In the genomic region with DNA sequence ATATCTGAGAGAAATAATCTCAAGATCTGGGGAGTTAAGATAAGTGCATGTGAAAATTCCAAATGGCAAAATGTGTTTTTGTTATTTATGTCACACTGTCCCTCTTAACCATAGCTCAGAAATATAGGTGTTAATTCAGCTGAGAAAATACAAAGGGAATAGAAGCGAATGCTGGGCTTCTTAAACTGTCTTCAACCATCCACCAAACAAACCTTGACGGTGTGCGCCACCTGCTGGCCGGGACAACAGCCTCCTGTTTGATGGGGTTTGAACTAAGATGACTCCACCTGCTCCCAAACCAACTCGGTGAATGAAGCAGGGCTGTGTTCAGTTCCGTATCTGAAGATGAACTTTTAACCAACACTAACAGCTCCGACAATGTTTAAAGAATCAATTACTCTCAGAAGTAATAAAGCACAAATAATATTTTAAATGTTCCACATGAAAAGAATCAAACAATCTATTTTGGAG, we compare ENCODE assay signal across 9 cellular contexts. TPM values are rescaled to one million over a fixed set of nuclear protein-coding genes. Genes with fewer than 3 reads are reported as not detected.
DNase-seq lines count a peak whose midpoint lies in the region; ATAC-seq and TF ChIP-seq lines count a peak whose summit lies in the region.
"Not testable (repeated sequence)": the region's sequence is repeated elsewhere in the genome, so short reads cannot be mapped to it uniquely, and the experiment has no call there.
"Had no signal": no experiment of that assay in that cellular context is flagged by ENCODE, and none has a peak within 500 bp of the region (broad histone marks: within the 10 kb centered on the region; RNA-seq: fewer than 3 reads in every experiment).

No MANE protein-coding gene starts in this region.

- not testable (repeated sequence) for H3K27ac Mint-ChIP-seq in naive thymus-derived CD4-positive, alpha-beta T cell

- H3K27me3 Mint-ChIP-seq in naive thymus-derived CD4-positive, alpha-beta T cell, result not testable (repeated sequence)

- H3K9ac ChIP-seq in PC-3 (ENCODE audit: low read length), result not testable (repeated sequence)

- H3F3A ChIP-seq in PC-3 (ENCODE audit: low read length, unreplicated experiment), result not testable (repeated sequence)

- not testable (repeated sequence) for H3K9me2 ChIP-seq in PC-3 (replicated peaks; ENCODE audit: low read length)

- POLR2A ChIA-PET in PC-3 (lab: Charles Lee; ENCODE audit: unreplicated experiment); naive thymus-derived CD4-positive, alpha-beta T cell (lab: Charles Lee): not testable (repeated sequence)

- H3K9me3 ChIP-seq in PC-3 (ENCODE audit: low read length); gastroesophageal sphincter; naive thymus-derived CD4-positive, alpha-beta T cell (ENCODE audit: control insufficient read depth in 2 of 3, low read length in 3 of 3); thyroid gland: not testable (repeated sequence)

- H2AFZ ChIP-seq in PC-3 (ENCODE audit: low read length), result not testable (repeated sequence)

- not testable (repeated sequence) for H3K4me2 ChIP-seq in PC-3 (ENCODE audit: low read length)

- intact Hi-C loops in PC-3 (cut with micrococcal nuclease); thyroid gland (cut with DNase I): not testable (repeated sequence)
- intact Hi-C loops in naive thymus-derived CD4-positive, alpha-beta T cell (cut with micrococcal nuclease), result loop anchor here in 1 of 2 donors (5.0 kb wide), 1 partner anchor 595 kb away; no protein-coding TSS in a partner anchor

- not testable (repeated sequence) for H3K79me2 ChIP-seq in PC-3 (ENCODE audit: low read length)

- not testable (repeated sequence) for H3K9me3 Mint-ChIP-seq in naive thymus-derived CD4-positive, alpha-beta T cell

- DNase-seq in PC-3; astrocyte of the cerebellum (ENCODE audit: low read depth); naive thymus-derived CD4-positive, alpha-beta T cell; thyroid gland: not testable (repeated sequence)

- not testable (repeated sequence) for H3K4me3 Mint-ChIP-seq in naive thymus-derived CD4-positive, alpha-beta T cell

- TF ChIP-seq CTCF in GM12872 (IDR thresholded peaks at IDR 0.05; ENCODE audit: insufficient read depth, low read depth, low read length) (peak; percentile 26; the same call in 1 of the 3 replicates), astrocyte of the cerebellum (IDR thresholded peaks at IDR 0.05; ENCODE audit: low read depth, low read length, missing control alignments) (peak; percentile 28), gastroesophageal sphincter (IDR thresholded peaks at IDR 0.05) (peak in 2 of 4 experiments; percentile 26 to 42), thyroid gland (IDR thresholded peaks at IDR 0.05) (peak in 4 of 6 experiments; percentile 19 to 40 (median 38))
- not testable (repeated sequence) for TF ChIP-seq CTCF in PC-3 (conservative IDR thresholded peaks at IDR 0.05; ENCODE audit: low read depth, low read length)

- not testable (repeated sequence) for H3K36me3 Mint-ChIP-seq in naive thymus-derived CD4-positive, alpha-beta T cell

- not testable (repeated sequence) for H3K36me3 ChIP-seq in PC-3 (ENCODE audit: low read depth, low read length); gastroesophageal sphincter; naive thymus-derived CD4-positive, alpha-beta T cell (ENCODE audit: control insufficient read depth in 2 of 3, insufficient read depth in 3 of 3, low read length in 3 of 3); thyroid gland

- BruUV-seq in PC-3 (replicated peaks; lab: Mats Ljungman, UMichigan), result not testable (repeated sequence)

- in situ Hi-C loops in astrocyte of the cerebellum (cut with HindIII; ENCODE audit: low sequenced_read_pairs), result not testable (repeated sequence)

- WGBS in gastroesophageal sphincter (ENCODE audit: low coverage in 1 of 2), 2 donors, result no CpG with 5 or more reads among the region's 7 CpGs
- WGBS in thyroid gland, 2 donors, result 2 to 7% methylated on average over 4 of the region's 7 CpGs

- H3K4me3 ChIP-seq in PC-3 (ENCODE audit: low read length); astrocyte of the cerebellum (ENCODE audit: low read depth, low read length); gastroesophageal sphincter; naive thymus-derived CD4-positive, alpha-beta T cell (ENCODE audit: low read length); thyroid gland (replicated peaks in 1 of 3): not testable (repeated sequence)

- H3K4me1 ChIP-seq in PC-3 (ENCODE audit: insufficient read depth, low read length); gastroesophageal sphincter; naive thymus-derived CD4-positive, alpha-beta T cell (ENCODE audit: control insufficient read depth in 2 of 2, insufficient read depth in 2 of 2, low read length in 2 of 2); thyroid gland: not testable (repeated sequence)

- TF ChIP-seq POLR2A in gastroesophageal sphincter (IDR thresholded peaks at IDR 0.05); thyroid gland (IDR thresholded peaks at IDR 0.05): not testable (repeated sequence)

- ATAC-seq in GM21360 (IDR thresholded peaks at IDR 0.05; ENCODE audit: unreplicated experiment) (peak; percentile 82), HG02973 (IDR thresholded peaks at IDR 0.05; ENCODE audit: unreplicated experiment) (peak; percentile 74), PC-3 (peak; percentile 71), gastroesophageal sphincter (peak; percentile 74)
- peak; percentile 77 for ATAC-seq in naive thymus-derived CD4-positive, alpha-beta T cell

- TF ChIP-seq EP300 in gastroesophageal sphincter (IDR thresholded peaks at IDR 0.05), result not testable (repeated sequence)

- not testable (repeated sequence) for H3K27me3 ChIP-seq in PC-3 (ENCODE audit: low read length); gastroesophageal sphincter; naive thymus-derived CD4-positive, alpha-beta T cell (ENCODE audit: control insufficient read depth in 2 of 2, insufficient read depth in 2 of 2, low read length in 2 of 2); thyroid gland

- H3K27ac ChIP-seq in PC-3 (ENCODE audit: low read length); gastroesophageal sphincter; naive thymus-derived CD4-positive, alpha-beta T cell (ENCODE audit: low read depth, low read length); thyroid gland: not testable (repeated sequence)

- CTCF ChIA-PET in PC-3 (lab: Charles Lee); naive thymus-derived CD4-positive, alpha-beta T cell (lab: Charles Lee): not testable (repeated sequence)

- H4K20me1 ChIP-seq in PC-3 (ENCODE audit: low read length), result not testable (repeated sequence)

- H3K4me1 Mint-ChIP-seq in naive thymus-derived CD4-positive, alpha-beta T cell, result not testable (repeated sequence)

RNA-seq across cellular contexts. Expression of gene TTLL2, which starts 46.9 kb away (rescaled TPM):
- total RNA-seq in PC-3 (2014; rRNA removed), result not detected in 2 replicates
- not detected for total RNA-seq in gastroesophageal sphincter
- total RNA-seq in naive thymus-derived CD4-positive, alpha-beta T cell, result not detected
- polyA plus RNA-seq in naive thymus-derived CD4-positive, alpha-beta T cell, result not detected
- under 1 TPM in 1 of 4 donors, not detected in 3; 0.40 TPM for total RNA-seq in thyroid gland
- total RNA-seq: T-helper 2 cell treated with Interferon-gamma antibody and Interleukin-4, amounts not matched to agents 100 ng/mL and 5 ng/mL, for 36 hours had no signal
